ENCODE assay signal across 23 cellular contexts in the genomic region with DNA sequence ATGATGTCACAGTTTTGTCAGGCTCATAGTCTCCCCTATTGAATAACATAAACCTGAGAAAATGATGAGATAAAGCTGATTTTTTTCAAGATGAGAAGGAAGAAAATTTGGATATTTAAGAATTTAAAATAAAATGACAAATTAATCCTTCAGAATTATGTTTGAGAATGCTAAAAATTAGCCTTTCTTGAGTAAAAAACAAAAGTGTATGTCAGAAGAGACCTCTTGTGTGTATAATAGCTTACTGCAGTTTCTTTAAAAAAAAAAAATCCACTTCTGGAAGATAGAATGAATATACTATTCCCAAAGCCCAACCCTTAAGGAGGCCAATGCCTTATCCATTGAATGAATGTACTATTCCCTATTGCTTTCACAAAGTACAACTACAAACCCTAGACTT.
DNase-seq lines count a peak whose midpoint lies in the region; ATAC-seq, FAIRE-seq and TF ChIP-seq lines count a peak whose summit lies in the region.
"Had no signal": no experiment of that assay in that cellular context is flagged by ENCODE, and none has a peak within 500 bp of the region (broad histone marks: within the 10 kb centered on the region; RNA-seq: fewer than 3 reads in every experiment).

No MANE protein-coding gene starts in this region.

- H3K9me3 Mint-ChIP-seq in type B pancreatic cell: peaks cover 11% of the 10 kb centered on the region

- H3K4me1 ChIP-seq in HepG2 (ENCODE audit: insufficient read depth, low read length): no peaks in the 10 kb centered on the region
- H3K4me1 ChIP-seq in right lobe of liver: no peaks in the 10 kb centered on the region
- H3K4me1 ChIP-seq: suprapubic skin had no signal

- in situ Hi-C loops in HepG2 (cut with HindIII; ENCODE audit: extremely low pct_ligation_motif_present, low pct_unique_long_range_greater_than_20kb): no loop called here
- in situ Hi-C loops in SK-MEL-5 (cut with HindIII; ENCODE audit: low pct_unique_long_range_greater_than_20kb, low sequenced_read_pairs): no loop called here

- H3K79me2 ChIP-seq in HepG2 (ENCODE audit: insufficient read depth, low read length): no peaks in the 10 kb centered on the region

- no peaks in the 10 kb centered on the region for H3K27me3 Mint-ChIP-seq in type B pancreatic cell

- CTCF ChIA-PET in HepG2 (lab: Yijun Ruan, JAX; ENCODE audit: low intra/inter-chr PET ratio, low total read pairs): no interaction called here

- H3K9me3 ChIP-seq in HepG2 (ENCODE audit: low read length) (no peaks in the 10 kb centered on the region), right lobe of liver (no peaks in the 10 kb centered on the region)
- H3K9me3 ChIP-seq: mucosa of descending colon, neutrophil, suprapubic skin had no signal

- FAIRE-seq in HepG2 (lab: Jason Lieb, UNC): no peak
- FAIRE-seq: frontal cortex had no signal

- TF ChIP-seq POLR2A in HepG2 (IDR thresholded peaks at IDR 0.05; ENCODE audit: insufficient read depth in 1 of 2, low read depth in 2 of 2, low read length in 2 of 2) (no peak), right lobe of liver (IDR thresholded peaks at IDR 0.05) (no peak)

- no peaks in the 10 kb centered on the region for H3K27me3 ChIP-seq in HepG2 (ENCODE audit: control insufficient read depth in 1 of 2, insufficient read depth in 2 of 2, low read length in 2 of 2)
- no peaks in the 10 kb centered on the region for H3K27me3 ChIP-seq in right lobe of liver
- H3K27me3 ChIP-seq: neutrophil, suprapubic skin had no signal

- no peak overlapping the region for H3K4me2 ChIP-seq in HepG2 (ENCODE audit: low read depth, low read length)

- POLR2A ChIA-PET in HepG2 (lab: Yijun Ruan, JAX): no interaction called here

- no peaks in the 10 kb centered on the region for H3K36me3 Mint-ChIP-seq in type B pancreatic cell
- H3K36me3 Mint-ChIP-seq: WTC11 had no signal

- BruUV-seq in HepG2 (replicated peaks; lab: Mats Ljungman, UMichigan): no TSS peak

- no peak overlapping the region for H3K4me3 Mint-ChIP-seq in type B pancreatic cell
- H3K4me3 Mint-ChIP-seq: T-helper 17 cell, WTC11 had no signal

- H3K27ac Mint-ChIP-seq in type B pancreatic cell: no peak overlapping the region
- H3K27ac Mint-ChIP-seq: WTC11 had no signal

- DNase-seq in HepG2 (ENCODE audit: low spot score) (no peak), right lobe of liver (no peak), SK-MEL-5 (ENCODE audit: low read depth, low spot score) (peak; percentile 15), fibroblast of mammary gland (ENCODE audit: low read depth) (no peak), type B pancreatic cell (ENCODE audit: extremely low spot score, unreplicated experiment) (no peak), HT-29 (ENCODE audit: low spot score) (no peak), T1000 (lab: John Stamatoyannopoulos, UW) (no peak), anterior cingulate cortex (lab: John Stamatoyannopoulos, UW) (no peak)
- DNase-seq: activated CD4-positive, alpha-beta T cell treated with anti-CD3 and anti-CD28 coated beads, Interleukin-2, amount 50 U/mL, for 48 hours; activated naive CD4-positive, alpha-beta T cell; aorta; DND-41; mucosa of descending colon; NCI-H1092 treated with DMSO at 0.1 percent for 48 hours; NCI-H510A treated with DMSO at 0.1 percent for 48 hours; retina; SHP77 treated with DMSO at 0.1 percent for 48 hours; T-helper 17 cell had no signal

- no peak overlapping the region for H3K9ac ChIP-seq in HepG2 (ENCODE audit: insufficient read depth, low read depth, low read length)

- no peaks in the 10 kb centered on the region for H4K20me1 ChIP-seq in HepG2 (ENCODE audit: insufficient read depth, low read length)

- TF ChIP-seq EP300 in HepG2 (IDR thresholded peaks at IDR 0.05; ENCODE audit: low read depth in 2 of 2, low read length in 2 of 2) (no peak), HepG2 (CRISPR knock-in tag; IDR thresholded peaks at IDR 0.05; ENCODE audit: borderline replicate concordance) (no peak)

- H3K27ac ChIP-seq in HepG2 (ENCODE audit: extremely low read length, insufficient read depth, low read length) (no peak overlapping the region), right lobe of liver (no peak overlapping the region)
- H3K27ac ChIP-seq: neutrophil, suprapubic skin had no signal

- TF ChIP-seq RAD21 in HepG2 (CRISPR knock-in tag; IDR thresholded peaks at IDR 0.05): no peak

- intact Hi-C loops in HepG2 (cut with micrococcal nuclease; ENCODE audit: unreplicated experiment): no loop called here
- intact Hi-C loops in right lobe of liver (cut with DNase I): no loop called here

- ATAC-seq in HepG2: no peak
- ATAC-seq in right lobe of liver: no peak
- ATAC-seq: left lobe of liver, mucosa of descending colon, T-helper 17 cell, WTC11 had no signal

- H3K36me3 ChIP-seq in HepG2 (replicated peaks in 1 of 2; ENCODE audit: control insufficient read depth in 1 of 2, insufficient read depth in 2 of 2, low read length in 2 of 2) (no peaks in the 10 kb centered on the region), right lobe of liver (no peaks in the 10 kb centered on the region)
- H3K36me3 ChIP-seq: neutrophil, suprapubic skin had no signal

- no peak for TF ChIP-seq CTCF in HepG2 (CRISPR knock-in tag; IDR thresholded peaks at IDR 0.05)
- TF ChIP-seq CTCF in right lobe of liver (IDR thresholded peaks at IDR 0.05): no peak
- peak; percentile 28 for TF ChIP-seq CTCF in fibroblast of mammary gland (conservative IDR thresholded peaks at IDR 0.05; ENCODE audit: control insufficient read depth, insufficient read depth, low read depth, low read length)
- peak; percentile 41 for TF ChIP-seq CTCF in type B pancreatic cell (conservative IDR thresholded peaks at IDR 0.05)

- H2AFZ ChIP-seq in HepG2 (ENCODE audit: low read length): no peak overlapping the region

- H3K4me3 ChIP-seq in HepG2 (replicated peaks in 1 of 3; ENCODE audit: insufficient read depth in 1 of 3, low read depth in 2 of 3, low read length in 3 of 3) (no peak overlapping the region), right lobe of liver (no peak overlapping the region), fibroblast of mammary gland (ENCODE audit: control insufficient read depth, low read depth, low read length) (no peak overlapping the region)
- H3K4me3 ChIP-seq: mucosa of descending colon, suprapubic skin had no signal

- H3K4me1 Mint-ChIP-seq in type B pancreatic cell (ENCODE audit: unreplicated experiment): no peaks in the 10 kb centered on the region
- H3K4me1 Mint-ChIP-seq: T-helper 17 cell had no signal

TF ChIP-seq in HepG2, 621 proteins besides CTCF, POLR2A, EP300 and RAD21:
- TF ChIP-seq ATF7 (IDR thresholded peaks at IDR 0.05) (0 out of 2 replicates have a peak, but pooled peaks have one; percentile 15), ATF7 (CRISPR knock-in tag; IDR thresholded peaks at IDR 0.05) (no peak), STAG1 (CRISPR knock-in tag; IDR thresholded peaks at IDR 0.05) (peak; percentile 14; the same call in 1 of the 2 replicates), POLR2AphosphoS2 (IDR thresholded peaks at IDR 0.05; ENCODE audit: low read depth, low read length) (no peak)

Comparison
In these comparisons a context has a peak if more than half of its experiments do, and no peak if none do; other contexts are left out.
1. CTCF ChIP-seq: peak in fibroblast of mammary gland (single experiment) and type B pancreatic cell (single experiment); none in HepG2 (single experiment) and right lobe of liver (0 of 4).